ENCODE assay signal across 21 cellular contexts in genomic region chr21:39215078-39215477, GRCh38. TPM values are rescaled to one million over a fixed set of nuclear protein-coding genes. Genes with fewer than 3 reads are reported as not detected.
DNase-seq lines count a peak whose midpoint lies in the region; ATAC-seq, FAIRE-seq and TF ChIP-seq lines count a peak whose summit lies in the region.
"Had no signal": no experiment of that assay in that cellular context is flagged by ENCODE, and none has a peak within 500 bp of the region (broad histone marks: within the 10 kb centered on the region; RNA-seq: fewer than 3 reads in every experiment).

No MANE protein-coding gene starts in this region.

- H3K4me3 ChIP-seq in A549 (no peak overlapping the region), GM23338 (no peak overlapping the region), K562 (no peak overlapping the region), thyroid gland (replicated peaks in 1 of 3) (no peak overlapping the region), GM23248 (no peak overlapping the region)
- H3K4me3 ChIP-seq: BLaER1 treated with 17β-estradiol and CSF1 and Interleukin-3, amounts not matched to agents 10 nM and 100 nM had no signal

- 95% methylated on average over 7 of the region's 7 CpGs for WGBS in A549 (ENCODE audit: missing lambda C conversion rate)
- 91% methylated on average over 7 of the region's 7 CpGs for WGBS in K562 (ENCODE audit: insufficient coverage, low coverage, missing lambda C conversion rate)
- 58 to 91% methylated on average over 7 of the region's 7 CpGs for WGBS in thyroid gland, 2 donors
- 98 to 99% methylated on average over 7 of the region's 7 CpGs for WGBS in GM23248 (ENCODE audit: low coverage in 1 of 2, low lambda C conversion rate in 2 of 2, missing lambda C conversion rate in 2 of 2), 2 experiments

- H3K27me3 ChIP-seq in GM23338 (ENCODE audit: insufficient read depth) (no peaks in the 10 kb centered on the region), K562 (ENCODE audit: control insufficient read depth in 2 of 2, insufficient read depth in 2 of 2, low read length in 2 of 2) (no peaks in the 10 kb centered on the region), thyroid gland (no peaks in the 10 kb centered on the region), GM23248 (replicated peaks; ENCODE audit: insufficient read depth) (no peaks in the 10 kb centered on the region)
- H3K27me3 ChIP-seq: BLaER1 treated with 17β-estradiol and CSF1 and Interleukin-3, amounts not matched to agents 10 nM and 100 nM had no signal

- no peaks in the 10 kb centered on the region for H3K27me3 Mint-ChIP-seq in GM23338 (ENCODE audit: insufficient read depth, low read depth, poor library complexity)
- H3K27me3 Mint-ChIP-seq: B cell; CD4-positive, alpha-beta T cell had no signal

- TF ChIP-seq EP300 in A549 (IDR thresholded peaks at IDR 0.05) = no peak
- no peak for TF ChIP-seq EP300 in K562 (IDR thresholded peaks at IDR 0.05; ENCODE audit: low read length)

- H3K79me2 ChIP-seq in GM23338 (replicated peaks; ENCODE audit: insufficient read depth) (no peaks in the 10 kb centered on the region; the same call in 1 of the 2 replicates), K562 (ENCODE audit: control insufficient read depth, insufficient read depth, low read length) (no peaks in the 10 kb centered on the region), GM23248 (ENCODE audit: insufficient read depth) (no peaks in the 10 kb centered on the region; the same call in 1 of the 2 replicates)

- no peaks in the 10 kb centered on the region for H3K9me1 ChIP-seq in K562 (ENCODE audit: control insufficient read depth, insufficient read depth, low read length)

- H3K9me3 Mint-ChIP-seq in GM23338 = no peaks in the 10 kb centered on the region
- H3K9me3 Mint-ChIP-seq: CD4-positive, alpha-beta T cell; CD8-positive, alpha-beta T cell had no signal

- no peaks in the 10 kb centered on the region for H3K4me1 Mint-ChIP-seq in GM23338
- H3K4me1 Mint-ChIP-seq: B cell had no signal

- TF ChIP-seq RAD21 in A549 (conservative IDR thresholded peaks at IDR 0.05 in 1 of 2, IDR thresholded peaks at IDR 0.05 in 1 of 2) (no peak), K562 (CRISPR knock-in tag; conservative IDR thresholded peaks at IDR 0.05 in 1 of 2, IDR thresholded peaks at IDR 0.05 in 1 of 2) (no peak)

- no peak for FAIRE-seq in A549 (lab: Jason Lieb, UNC)
- no peak for FAIRE-seq in K562 (lab: Jason Lieb, UNC)
- FAIRE-seq: D721Med, GM12891, GM19239 had no signal

- TF ChIP-seq POLR2A in A549 (IDR thresholded peaks at IDR 0.05; ENCODE audit: low read length) = no peak
- TF ChIP-seq POLR2A in K562 (conservative IDR thresholded peaks at IDR 0.05) = no peak
- no peak for TF ChIP-seq POLR2A in thyroid gland (IDR thresholded peaks at IDR 0.05)

- H3K4me1 ChIP-seq in A549 (no peaks in the 10 kb centered on the region), GM23338 (ENCODE audit: insufficient read depth) (no peaks in the 10 kb centered on the region), K562 (replicated peaks in 1 of 2; ENCODE audit: control insufficient read depth in 2 of 2, insufficient read depth in 2 of 2, low read length in 2 of 2) (no peaks in the 10 kb centered on the region), thyroid gland (peaks cover 10 to 13% of the 10 kb centered on the region in 2 donors), GM23248 (ENCODE audit: insufficient read depth) (no peaks in the 10 kb centered on the region)
- H3K4me1 ChIP-seq: BLaER1 treated with 17β-estradiol and CSF1 and Interleukin-3, amounts not matched to agents 10 nM and 100 nM; Caco-2 had no signal

- H4K20me1 ChIP-seq in GM23338 (replicated peaks; ENCODE audit: insufficient read depth) = no peaks in the 10 kb centered on the region
- no peaks in the 10 kb centered on the region for H4K20me1 ChIP-seq in K562 (replicated peaks; ENCODE audit: control insufficient read depth, insufficient read depth, low read length)
- H4K20me1 ChIP-seq in GM23248 (ENCODE audit: insufficient read depth) = no peaks in the 10 kb centered on the region

- H3K9me2 ChIP-seq in GM23338 (ENCODE audit: insufficient read depth) (no peaks in the 10 kb centered on the region), GM23248 (ENCODE audit: insufficient read depth) (no peaks in the 10 kb centered on the region)

- H3K9ac ChIP-seq in K562 (ENCODE audit: insufficient read depth in 1 of 2, low read depth in 2 of 2, low read length in 2 of 2) (no peak overlapping the region), GM23248 (no peak overlapping the region)
- H3K9ac ChIP-seq: BLaER1 treated with 17β-estradiol and CSF1 and Interleukin-3, amounts not matched to agents 10 nM and 100 nM had no signal

- intact Hi-C loops in K562 (cut with micrococcal nuclease) = no loop called here
- intact Hi-C loops in thyroid gland (cut with DNase I) = no loop called here

- H3K4me2 ChIP-seq in A549 (no peak overlapping the region), GM23338 (no peak overlapping the region), K562 (ENCODE audit: insufficient read depth, low read length) (no peak overlapping the region), GM23248 (ENCODE audit: unreplicated experiment) (no peak overlapping the region)
- H3K4me2 ChIP-seq: BLaER1 treated with 17β-estradiol and CSF1 and Interleukin-3, amounts not matched to agents 10 nM and 100 nM had no signal

- CTCF ChIA-PET in A549 (lab: Yijun Ruan, JAX) = interaction anchor here (0.6 kb wide), 1 partner anchor 136 kb away, joined by 3 read pairs; no protein-coding TSS in a partner anchor
- CTCF ChIA-PET in K562 (lab: Yijun Ruan, JAX; ENCODE audit: low intra/inter-chr PET ratio) = no interaction called here

- H3K4me3 Mint-ChIP-seq in GM23338 = no peak overlapping the region
- H3K4me3 Mint-ChIP-seq: B cell; CD4-positive, alpha-beta T cell; CD8-positive, alpha-beta T cell had no signal

- no peaks in the 10 kb centered on the region for H3F3A ChIP-seq in GM23338 (replicated peaks; ENCODE audit: low read depth)
- no peaks in the 10 kb centered on the region for H3F3A ChIP-seq in GM23248 (ENCODE audit: insufficient read depth)

- peaks cover 19% of the 10 kb centered on the region; the same call in 1 of the 2 replicates for H3K36me3 ChIP-seq in GM23338 (ENCODE audit: insufficient read depth)
- peaks cover 78% of the 10 kb centered on the region for H3K36me3 ChIP-seq in K562 (ENCODE audit: control insufficient read depth, insufficient read depth, low read length)
- peaks cover 0 to 10% of the 10 kb centered on the region in 2 donors for H3K36me3 ChIP-seq in thyroid gland
- H3K36me3 ChIP-seq in GM23248 (ENCODE audit: low read depth) = peaks cover 70% of the 10 kb centered on the region

- TF ChIP-seq CTCF in A549 (IDR thresholded peaks at IDR 0.05) (no peak), GM23338 (conservative IDR thresholded peaks at IDR 0.05; ENCODE audit: low read depth in 2 of 2) (no peak), K562 (IDR thresholded peaks at IDR 0.05 in 2 of 3, conservative IDR thresholded peaks at IDR 0.05 in 1 of 3; ENCODE audit: insufficient read depth in 2 of 3, low read depth in 1 of 3, low read length in 3 of 3) (no peak), thyroid gland (IDR thresholded peaks at IDR 0.05) (no peak)

- ATAC-seq in A549 (no peak), GM23338 (no peak), K562 (no peak)
- ATAC-seq: CD8-positive, alpha-beta T cell had no signal

- peak overlapping the region; percentile 38; the same call in 1 of the 2 replicates for H3K27ac Mint-ChIP-seq in GM23338
- H3K27ac Mint-ChIP-seq: B cell; CD4-positive, alpha-beta T cell; CD8-positive, alpha-beta T cell had no signal

- no peak for DNase-seq in A549 (ENCODE audit: low read depth in 1 of 2, low spot score in 1 of 2)
- no peak for DNase-seq in GM23338 (ENCODE audit: low spot score)
- no peak for DNase-seq in K562 (ENCODE audit: extremely low read depth in 1 of 4, low spot score in 3 of 4)
- no peak for DNase-seq in thyroid gland
- no peak for DNase-seq in NCI-H2081 (lab: John Stamatoyannopoulos, UW)
- no peak for DNase-seq in GM23248
- DNase-seq in NOMO-1 treated with dmso at 0.1 percent for 144 hours (lab: John Stamatoyannopoulos, UW; ENCODE audit: unreplicated experiment) = no peak
- DNase-seq: 8988T; AML-193; Caco-2; Calu3; CD4-positive, alpha-beta T cell; CD8-positive, alpha-beta T cell; DMS79 treated with DMSO at 0.1 percent for 48 hours; GF-D8 had no signal

- H3K27ac ChIP-seq in A549 = no peak overlapping the region
- no peak overlapping the region for H3K27ac ChIP-seq in GM23338 (ENCODE audit: low read depth)
- no peak overlapping the region for H3K27ac ChIP-seq in K562 (ENCODE audit: extremely low read depth, low read depth, low read length)
- peak overlapping the region; percentile 15 to 75 (median 75) for H3K27ac ChIP-seq in thyroid gland
- H3K27ac ChIP-seq in GM23248 = no peak overlapping the region
- H3K27ac ChIP-seq: BLaER1 treated with 17β-estradiol and CSF1 and Interleukin-3, amounts not matched to agents 10 nM and 100 nM; C4-2B had no signal

- no peak overlapping the region for H2AFZ ChIP-seq in GM23338
- H2AFZ ChIP-seq in K562 (ENCODE audit: low read depth, low read length) = no peak overlapping the region
- no peak overlapping the region for H2AFZ ChIP-seq in GM23248

- in situ Hi-C loops in K562 (cut with MboI) = no loop called here
- in situ Hi-C loops in GM23248 (cut with MboI) = no loop called here

- H3K36me3 Mint-ChIP-seq in GM23338 (ENCODE audit: low read depth) = peaks cover 44% of the 10 kb centered on the region

- POLR2A ChIA-PET in A549 (lab: Yijun Ruan, JAX) = no interaction called here
- POLR2A ChIA-PET in K562 (lab: Yijun Ruan, JAX) = no interaction called here

- H3K9me3 ChIP-seq in A549 (no peaks in the 10 kb centered on the region), K562 (replicated peaks; ENCODE audit: control insufficient read depth, insufficient read depth, low read depth, low read length) (no peaks in the 10 kb centered on the region), thyroid gland (no peaks in the 10 kb centered on the region), GM23248 (ENCODE audit: low read depth) (no peaks in the 10 kb centered on the region)
- H3K9me3 ChIP-seq: BLaER1 treated with 17β-estradiol and CSF1 and Interleukin-3, amounts not matched to agents 10 nM and 100 nM; Caco-2 had no signal

- no TSS peak for BruUV-seq in K562 (replicated peaks; lab: Mats Ljungman, UMichigan)

RNA-seq across cellular contexts. Expression of gene PSMG1, which starts 31.8 kb away (rescaled TPM):
- polyA plus RNA-seq in A549 (2011; rRNA removed) = 84.1 and 95.8 TPM in 2 replicates
- 61.2 TPM in 2 replicates for polyA plus RNA-seq in A549 (2012; cell fraction: cytosol; rRNA removed)
- 13.9 and 21.7 TPM in 2 replicates for polyA plus RNA-seq in A549 (2012; cell fraction: nucleus; rRNA removed)
- 96.0 to 102 TPM (median 98.8 TPM) in 3 replicates for polyA plus RNA-seq in A549 (2017; fragmentation: RNase III; extraction: RNeasy Plus Mini Kit Qiagen cat#74134 plus additional on column Dnase treatment)
- 7.7 and 10.1 TPM in 2 replicates for polyA minus RNA-seq in A549 (2011; rRNA and poly(A)+ RNA removed)
- total RNA-seq in GM23338 (2014; rRNA removed; shearing (Covaris generic)) = 69.8 and 78.4 TPM in 2 replicates
- polyA plus RNA-seq in GM23338 (2016; fragmentation: Nextera tagmentation; extraction: Ambion mirVana) = 154 and 158 TPM in 2 replicates
- total RNA-seq in K562 (2011; cell fraction: chromatin; rRNA removed; ENCODE audit: low replicate concordance) = 31.2 and 55.3 TPM in 2 replicates
- total RNA-seq in K562 (2011; cell fraction: nucleolus; rRNA removed) = 26.8 and 29.9 TPM in 2 replicates
- total RNA-seq in K562 (2011; cell fraction: nucleoplasm; rRNA removed) = 37.0 and 42.7 TPM in 2 replicates
- total RNA-seq in K562 (2014; rRNA removed) = 255 and 285 TPM in 2 replicates
- total RNA-seq in K562 (2014; rRNA removed; fragmentation: Illumina TruSeq; extraction: Trizol) = 328 and 358 TPM in 2 replicates
- total RNA-seq in K562 (2015; rRNA removed; fragmentation: Illumina TruSeq; extraction: Trizol) = 335 and 358 TPM in 2 replicates
- 234 and 247 TPM in 2 replicates for total RNA-seq in K562 (2021)
- polyA plus RNA-seq in K562 (2011; rRNA removed) = 192 and 328 TPM in 2 replicates
- polyA plus RNA-seq in K562 (2011; cell fraction: cytosol; rRNA removed) = 123 and 150 TPM in 2 replicates
- polyA plus RNA-seq in K562 (2011; cell fraction: nucleus; rRNA removed) = 65.8 and 83.7 TPM in 2 replicates
- 199 and 249 TPM in 2 replicates for polyA plus RNA-seq in K562 (2012)
- polyA plus RNA-seq in K562 (2014; fragmentation: Illumina TruSeq; extraction: Trizol) = 380 and 427 TPM in 2 replicates
- polyA plus RNA-seq in K562 (2014; fragmentation: Nextera tagmentation; extraction: Ambion mirVana) = 10 to 100 TPM; 54.5 to 88.1 TPM
- polyA plus RNA-seq in K562 (2014; rRNA removed) = 362 and 383 TPM in 2 replicates
- polyA minus RNA-seq in K562 (2011; rRNA and poly(A)+ RNA removed) = 112 and 114 TPM in 2 replicates
- 43.6 and 73.7 TPM in 2 replicates for polyA minus RNA-seq in K562 (2011; cell fraction: cytosol; rRNA and poly(A)+ RNA removed)
- 22.2 and 30.8 TPM in 2 replicates for polyA minus RNA-seq in K562 (2011; cell fraction: nucleus; rRNA and poly(A)+ RNA removed)
- total RNA-seq in thyroid gland = 10 to 100 TPM; 33.0 to 54.2 (median 42.6) TPM
- 40.7 and 64.7 TPM in 2 replicates for total RNA-seq in GM23248 (2014; rRNA removed; shearing (Covaris generic))
- 88.0 and 99.2 TPM in 2 replicates for polyA plus RNA-seq in GM23248 (2016; fragmentation: Nextera tagmentation; extraction: Ambion mirVana)

Comparison
In these comparisons a context has a peak if more than half of its experiments do, and no peak if none do; other contexts are left out.
1. H3K27ac ChIP-seq: peak in thyroid gland (3 of 3); none in A549 (0 of 2), GM23338 (single experiment), K562 (single experiment) and GM23248 (single experiment).
2. Of the 35 proteins assayed by ChIP-seq in both K562 and A549: peak only in K562: none; only in A549: none; in both: MAFK; in neither: 34.